19 cellular contexts compared by ENCODE assay signal in genomic region chr15:25238716-25239470, GRCh38.
A peak's percentile ranks its signal among the peaks of the same experiment; 100 is the strongest.
DNase-seq lines count a peak whose midpoint lies in the region; ATAC-seq, FAIRE-seq and TF ChIP-seq lines count a peak whose summit lies in the region.
"Had no signal": no experiment of that assay in that cellular context is flagged by ENCODE, and none has a peak within 500 bp of the region (broad histone marks: within the 10 kb centered on the region; RNA-seq: fewer than 3 reads in every experiment).

No MANE protein-coding gene starts in this region.

- H3K27me3 ChIP-seq in right lobe of liver (no peaks in the 10 kb centered on the region), HepG2 (ENCODE audit: control insufficient read depth in 1 of 2, insufficient read depth in 2 of 2, low read length in 2 of 2) (no peaks in the 10 kb centered on the region), osteoblast (ENCODE audit: insufficient read depth, low read length) (no peaks in the 10 kb centered on the region), transverse colon (no peaks in the 10 kb centered on the region), colonic mucosa (no peaks in the 10 kb centered on the region)

- no TSS peak for BruUV-seq in HepG2 (replicated peaks; lab: Mats Ljungman, UMichigan)

- H3K36me3 ChIP-seq in right lobe of liver: no peaks in the 10 kb centered on the region
- H3K36me3 ChIP-seq in HepG2 (replicated peaks in 1 of 2; ENCODE audit: control insufficient read depth in 1 of 2, insufficient read depth in 2 of 2, low read length in 2 of 2): no peaks in the 10 kb centered on the region
- no peaks in the 10 kb centered on the region for H3K36me3 ChIP-seq in osteoblast (ENCODE audit: insufficient read depth, low read length)
- H3K36me3 ChIP-seq in transverse colon: no peaks in the 10 kb centered on the region
- no peaks in the 10 kb centered on the region for H3K36me3 ChIP-seq in colonic mucosa

- H3K4me2 ChIP-seq in HepG2 (ENCODE audit: low read depth, low read length) (no peak overlapping the region), osteoblast (ENCODE audit: insufficient read depth, low read length) (no peak overlapping the region)

- no peaks in the 10 kb centered on the region for H4K20me1 ChIP-seq in HepG2 (ENCODE audit: insufficient read depth, low read length)
- no peaks in the 10 kb centered on the region for H4K20me1 ChIP-seq in osteoblast (ENCODE audit: insufficient read depth, low read length)

- POLR2A ChIA-PET in HepG2 (lab: Yijun Ruan, JAX): no interaction called here

- no peak for ATAC-seq in right lobe of liver
- ATAC-seq in HepG2: no peak
- ATAC-seq in left ventricle myocardium superior: no peak

- TF ChIP-seq POLR2A in right lobe of liver (IDR thresholded peaks at IDR 0.05) (no peak), HepG2 (IDR thresholded peaks at IDR 0.05; ENCODE audit: insufficient read depth in 1 of 2, low read depth in 2 of 2, low read length in 2 of 2) (no peak), transverse colon (IDR thresholded peaks at IDR 0.05) (no peak)

- in situ Hi-C loops in HepG2 (cut with HindIII; ENCODE audit: extremely low pct_ligation_motif_present, low pct_unique_long_range_greater_than_20kb) (no loop called here), transverse colon (cut with MboI; ENCODE audit: low pct_ligation_motif_present in 1 of 4, low pct_unique_long_range_greater_than_20kb in 1 of 4, low sequenced_read_pairs in 3 of 4) (no loop called here)

- CTCF ChIA-PET in HepG2 (lab: Yijun Ruan, JAX; ENCODE audit: low intra/inter-chr PET ratio, low total read pairs): no interaction called here

- no peak for TF ChIP-seq EP300 in HepG2 (IDR thresholded peaks at IDR 0.05; ENCODE audit: low read depth in 2 of 2, low read length in 2 of 2)
- TF ChIP-seq EP300 in HepG2 (CRISPR knock-in tag; IDR thresholded peaks at IDR 0.05; ENCODE audit: borderline replicate concordance): no peak
- no peak for TF ChIP-seq EP300 in transverse colon (IDR thresholded peaks at IDR 0.05; ENCODE audit: low read depth)

- H3K9ac ChIP-seq in HepG2 (ENCODE audit: insufficient read depth, low read depth, low read length): no peak overlapping the region
- H3K9ac ChIP-seq in colonic mucosa (ENCODE audit: low read depth in 2 of 2, low read length in 2 of 2): no peak overlapping the region

- no CpG with 5 or more reads among the region's 8 CpGs for WGBS in right lobe of liver (ENCODE audit: insufficient coverage, low coverage, low lambda C conversion rate, missing lambda C conversion rate)
- WGBS in HepG2 (ENCODE audit: low lambda C conversion rate): 50% methylated on average over 2 of the region's 8 CpGs
- 67% methylated on average over 7 of the region's 8 CpGs; no CpG with 5 or more reads in 1 of the 2 donors for WGBS in transverse colon (ENCODE audit: low coverage in 1 of 2), 2 donors

- H2AFZ ChIP-seq in HepG2 (ENCODE audit: low read length) (no peak overlapping the region), osteoblast (ENCODE audit: low read length) (no peak overlapping the region)

- DNase-seq in right lobe of liver (peak in 2 of 3 donors; percentile 8 to 30), HepG2 (ENCODE audit: low spot score) (no peak), left ventricle myocardium superior (peak; percentile 3), osteoblast (ENCODE audit: insufficient read length, low spot score, missing footprints) (peak; percentile 46), urothelium cell line (ENCODE audit: low spot score) (no peak), transverse colon (no peak), colonic mucosa (no peak)
- DNase-seq in activated naive CD4-positive, alpha-beta T cell treated with anti-CD3 and anti-CD28 coated beads, Interleukin-2, amount 50 U/mL, for 16 hours: no peak
- DNase-seq: COR-L47, DMS153, KG1, NCI-H1417 treated with DMSO at 0.1 percent for 48 hours, NCI-H1930, NCI-H2171, NCI-H446 treated with DMSO at 0.1 percent for 48 hours, RPMI8226 had no signal

- H3K27ac ChIP-seq in right lobe of liver (no peak overlapping the region), HepG2 (ENCODE audit: extremely low read length, insufficient read depth, low read length) (no peak overlapping the region), osteoblast (ENCODE audit: low read depth, low read length) (no peak overlapping the region), transverse colon (no peak overlapping the region), colonic mucosa (no peak overlapping the region)
- H3K27ac ChIP-seq: C4-2B had no signal

- no peak for TF ChIP-seq RAD21 in HepG2 (CRISPR knock-in tag; IDR thresholded peaks at IDR 0.05)

- H3K4me1 ChIP-seq in right lobe of liver (no peaks in the 10 kb centered on the region), HepG2 (ENCODE audit: insufficient read depth, low read length) (no peaks in the 10 kb centered on the region), osteoblast (ENCODE audit: insufficient read depth, low read length) (no peaks in the 10 kb centered on the region), transverse colon (no peaks in the 10 kb centered on the region), colonic mucosa (no peaks in the 10 kb centered on the region)

- intact Hi-C loops in right lobe of liver (cut with DNase I) (no loop called here), HepG2 (cut with micrococcal nuclease; ENCODE audit: unreplicated experiment) (no loop called here), left ventricle myocardium superior (cut with micrococcal nuclease) (no loop called here), transverse colon (cut with DNase I; ENCODE audit: low total_unique reads) (no loop called here), colonic mucosa (cut with DNase I) (no loop called here)

- TF ChIP-seq CTCF in right lobe of liver (IDR thresholded peaks at IDR 0.05) (no peak), HepG2 (CRISPR knock-in tag; IDR thresholded peaks at IDR 0.05) (no peak), osteoblast (IDR thresholded peaks at IDR 0.05; ENCODE audit: extremely low read depth, low read depth, low read length) (no peak), transverse colon (IDR thresholded peaks at IDR 0.05) (no peak), colonic mucosa (IDR thresholded peaks at IDR 0.05) (no peak)

- no peaks in the 10 kb centered on the region for H3K9me3 ChIP-seq in right lobe of liver
- H3K9me3 ChIP-seq in HepG2 (ENCODE audit: low read length): peaks cover 100% of the 10 kb centered on the region
- H3K9me3 ChIP-seq in osteoblast (ENCODE audit: low read depth, low read length): no peaks in the 10 kb centered on the region
- peaks cover 0 to 6% of the 10 kb centered on the region in 2 donors for H3K9me3 ChIP-seq in transverse colon
- no peaks in the 10 kb centered on the region for H3K9me3 ChIP-seq in colonic mucosa

- H3K79me2 ChIP-seq in HepG2 (ENCODE audit: insufficient read depth, low read length) (no peaks in the 10 kb centered on the region), osteoblast (ENCODE audit: insufficient read depth, low read length) (no peaks in the 10 kb centered on the region)

- H3K4me3 ChIP-seq in right lobe of liver (no peak overlapping the region), HepG2 (replicated peaks in 1 of 3; ENCODE audit: insufficient read depth in 1 of 3, low read depth in 2 of 3, low read length in 3 of 3) (no peak overlapping the region), osteoblast (ENCODE audit: insufficient read depth, low read length) (no peak overlapping the region), transverse colon (no peak overlapping the region), colonic mucosa (no peak overlapping the region)

- FAIRE-seq in HepG2 (lab: Jason Lieb, UNC) (no peak), urothelium cell line (lab: Jason Lieb, UNC) (no peak)
- FAIRE-seq: GM12892, H1 had no signal

TF ChIP-seq in HepG2, 621 proteins besides CTCF, POLR2A, EP300 and RAD21:
- TF ChIP-seq RBM22 (optimal IDR thresholded peaks at IDR 0.05; ENCODE audit: low read length) (no peak), ZSCAN9 (CRISPR knock-in tag; IDR thresholded peaks at IDR 0.05; ENCODE audit: borderline replicate concordance) (no peak)

Comparison
In these comparisons a context has a peak if more than half of its experiments do, and no peak if none do; other contexts are left out.
1. DNase-seq: peak in right lobe of liver (2 of 3), left ventricle myocardium superior (single experiment) and osteoblast (single experiment); none in HepG2 (single experiment), urothelium cell line (single experiment), activated naive CD4-positive, alpha-beta T cell treated with anti-CD3 and anti-CD28 coated beads, Interleukin-2, amount 50 U/mL, for 16 hours (single experiment), transverse colon (single experiment) and colonic mucosa (single experiment).